Comparison of ENCODE assay signal across 29 cellular contexts in the genomic region with DNA sequence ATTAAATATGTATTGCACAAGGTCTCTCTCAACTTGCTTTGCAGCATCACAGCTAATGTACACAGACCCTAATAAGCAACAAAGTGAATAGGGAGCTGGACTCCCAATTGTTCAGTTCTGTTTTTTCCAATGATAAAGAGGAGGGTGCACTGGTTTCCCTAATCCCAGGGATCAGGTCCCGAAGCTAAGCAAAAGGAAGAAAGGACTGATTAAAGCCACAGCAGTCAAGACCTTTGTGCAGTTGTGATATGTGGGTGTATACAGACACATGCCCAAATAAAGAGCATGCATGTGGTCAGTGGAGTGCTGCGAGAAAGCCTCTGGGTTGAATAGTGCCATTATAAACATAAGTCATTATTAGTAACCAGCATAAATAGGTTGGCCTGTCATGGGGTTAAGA.
"Had no signal": no experiment of that assay in that cellular context is flagged by ENCODE, and none has a peak within 500 bp of the region (broad histone marks: within the 10 kb centered on the region; RNA-seq: fewer than 3 reads in every experiment).

No MANE protein-coding gene starts in this region.

- H3K4me3 ChIP-seq: body of pancreas, cardiac muscle cell, colonic mucosa, esophagus squamous epithelium had no signal

- H3K9me3 ChIP-seq: body of pancreas, colonic mucosa, esophagus squamous epithelium had no signal

- H3K27ac Mint-ChIP-seq: activated CD4-positive, alpha-beta memory T cell treated with anti-CD3 and anti-CD28 coated beads, Interleukin-2, amount 10 ng/mL, durations not matched to agents 7 days and 5 days; activated CD4-positive, alpha-beta T cell treated with anti-CD3 and anti-CD28 coated beads, Interleukin-2, amount 10 ng/mL, durations not matched to agents 7 days and 5 days; activated naive CD8-positive, alpha-beta T cell; activated T-helper 17 cell treated with anti-CD3 and anti-CD28 coated beads, Interleukin-2, amount 50 U/mL, for 72 hours had no signal

- H3K27me3 ChIP-seq: body of pancreas, cardiac muscle cell, colonic mucosa, esophagus squamous epithelium had no signal

- H3K4me1 Mint-ChIP-seq: activated CD4-positive, alpha-beta memory T cell treated with anti-CD3 and anti-CD28 coated beads, Interleukin-2, amount 10 ng/mL, durations not matched to agents 7 days and 5 days; activated CD4-positive, alpha-beta T cell treated with anti-CD3 and anti-CD28 coated beads, Interleukin-2, amount 10 ng/mL, durations not matched to agents 7 days and 5 days; activated T-helper 17 cell treated with anti-CD3 and anti-CD28 coated beads, Interleukin-2, amount 50 U/mL, for 72 hours had no signal

- ATAC-seq: activated T-cell treated with anti-CD3 and anti-CD28 coated beads, Interleukin-2, amount 50 U/mL, for 4 hours; activated T-helper 17 cell treated with anti-CD3 and anti-CD28 coated beads, Interleukin-2, amount 50 U/mL, for 72 hours; body of pancreas had no signal

- DNase-seq: activated CD4-positive, alpha-beta memory T cell treated with anti-CD3 and anti-CD28 coated beads, Interleukin-2, amount 10 ng/mL, durations not matched to agents 7 days and 5 days; activated CD4-positive, alpha-beta T cell treated with anti-CD3 and anti-CD28 coated beads for 1 hour; activated CD4-positive, alpha-beta T cell treated with anti-CD3 and anti-CD28 coated beads for 4 hours; activated CD4-positive, alpha-beta T cell treated with anti-CD3 and anti-CD28 coated beads, Interleukin-2, amount 10 ng/mL, durations not matched to agents 7 days and 5 days; activated CD4-positive, alpha-beta T cell treated with anti-CD3 and anti-CD28 coated beads, Interleukin-2, amount 50 U/mL, for 4 hours; activated CD8-positive, alpha-beta memory T cell treated with anti-CD3 and anti-CD28 coated beads, Interleukin-2, amount 50 U/mL, for 48 hours; activated effector memory CD4-positive, alpha-beta T cell treated with Interleukin-2 at 50 U/mL for 16 hours; activated gamma-delta T cell treated with Interleukin-2 at 50 U/mL for 16 hours; activated naive CD4-positive, alpha-beta T cell treated with anti-CD3 and anti-CD28 coated beads, Interleukin-2, amount 50 U/mL, for 16 hours; activated naive CD4-positive, alpha-beta T cell treated with Interleukin-2 at 50 U/mL for 16 hours; activated T-cell treated with anti-CD3 and anti-CD28 coated beads, Interleukin-2, amount 50 U/mL, for 4 hours; amygdala; aorta; body of pancreas; central memory CD4-positive, alpha-beta T cell; cerebellar nuclear complex; colonic mucosa; effector CD8-positive, alpha-beta T cell; esophagus squamous epithelium; head of caudate nucleus; T-helper 1 cell; T-helper 2 cell had no signal

- H3K36me3 Mint-ChIP-seq: activated naive CD8-positive, alpha-beta T cell had no signal

- FAIRE-seq: endometrium, endothelial cell of umbilical vein, frontal cortex had no signal

- H3K27me3 Mint-ChIP-seq: activated CD4-positive, alpha-beta memory T cell treated with anti-CD3 and anti-CD28 coated beads, Interleukin-2, amount 10 ng/mL, durations not matched to agents 7 days and 5 days; activated CD4-positive, alpha-beta T cell treated with anti-CD3 and anti-CD28 coated beads, Interleukin-2, amount 10 ng/mL, durations not matched to agents 7 days and 5 days; activated naive CD8-positive, alpha-beta T cell; activated T-helper 17 cell treated with anti-CD3 and anti-CD28 coated beads, Interleukin-2, amount 50 U/mL, for 72 hours had no signal

- H3K4me1 ChIP-seq: body of pancreas, colonic mucosa, esophagus squamous epithelium had no signal

- H3K4me3 Mint-ChIP-seq: activated CD4-positive, alpha-beta memory T cell treated with anti-CD3 and anti-CD28 coated beads, Interleukin-2, amount 10 ng/mL, durations not matched to agents 7 days and 5 days; activated CD4-positive, alpha-beta T cell treated with anti-CD3 and anti-CD28 coated beads, Interleukin-2, amount 10 ng/mL, durations not matched to agents 7 days and 5 days; activated naive CD8-positive, alpha-beta T cell; activated T-cell treated with anti-CD3 and anti-CD28 coated beads, Interleukin-2, amount 50 U/mL, for 4 hours; activated T-helper 17 cell treated with anti-CD3 and anti-CD28 coated beads, Interleukin-2, amount 50 U/mL, for 72 hours had no signal

- H3K27ac ChIP-seq: body of pancreas, cardiac muscle cell, colonic mucosa, epithelial cell of prostate, esophagus squamous epithelium had no signal

- H3K36me3 ChIP-seq: cardiac muscle cell, colonic mucosa, esophagus squamous epithelium had no signal
